ENCODE assay signal across 34 cellular contexts in the genomic region with DNA sequence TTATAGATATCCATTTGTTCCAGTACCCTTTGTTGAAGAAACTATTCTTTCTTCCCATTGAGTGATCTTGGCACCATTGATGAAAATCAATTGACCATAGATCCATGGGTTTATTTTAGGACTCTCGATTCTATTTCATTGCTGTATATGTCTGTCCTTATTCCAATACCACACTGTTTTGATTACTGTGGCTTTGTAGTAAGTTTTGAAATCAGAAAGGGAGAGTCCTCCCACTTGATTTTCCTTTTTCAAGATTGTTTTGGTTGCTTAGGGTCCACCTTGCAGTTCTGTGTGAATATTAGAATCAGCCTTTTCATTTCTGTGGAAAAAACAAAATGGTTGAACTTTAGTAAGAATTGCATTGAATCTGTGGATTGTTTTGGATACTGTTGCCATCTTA. TPM values are rescaled to one million over a fixed set of nuclear protein-coding genes. Genes with fewer than 3 reads are reported as not detected.
"Had no signal": no experiment of that assay in that cellular context is flagged by ENCODE, and none has a peak within 500 bp of the region (broad histone marks: within the 10 kb centered on the region; RNA-seq: fewer than 3 reads in every experiment).

No MANE protein-coding gene starts in this region.

- H3K27me3 Mint-ChIP-seq: activated CD4-positive, alpha-beta memory T cell treated with anti-CD3 and anti-CD28 coated beads, Interleukin-2, amount 10 ng/mL, durations not matched to agents 7 days and 5 days; activated CD4-positive, alpha-beta T cell treated with anti-CD3 and anti-CD28 coated beads, Interleukin-2, amount 10 ng/mL, durations not matched to agents 7 days and 5 days; activated naive CD4-positive, alpha-beta T cell treated with anti-CD3 and anti-CD28 coated beads, Interleukin-2, amount 10 ng/mL, durations not matched to agents 7 days and 5 days; activated naive CD8-positive, alpha-beta T cell treated with anti-CD3 and anti-CD28 coated beads, Interleukin-2, amount 10 ng/mL, durations not matched to agents 7 days and 5 days; activated T-cell treated with anti-CD3 and anti-CD28 coated beads, Interleukin-2, amount 50 U/mL, for 24 hours; brain; dendritic cell treated with granulocyte-macrophage colony-stimulating factor and Interleukin-4, amounts not matched to agents 40 ng/mL and 50 ng/mL, for 4 days; T-helper 17 cell had no signal

- ATAC-seq: activated naive CD4-positive, alpha-beta T cell treated with anti-CD3 and anti-CD28 coated beads, Interleukin-2, amount 50 U/mL, for 72 hours; activated T-cell treated with anti-CD3 and anti-CD28 coated beads, Interleukin-2, amount 50 U/mL, for 72 hours; foreskin keratinocyte; gastrocnemius medialis; heart left ventricle; T-helper 17 cell had no signal

- H3K9me3 Mint-ChIP-seq: dendritic cell treated with granulocyte-macrophage colony-stimulating factor and Interleukin-4, amounts not matched to agents 40 ng/mL and 50 ng/mL, for 4 days had no signal

- H3K9me3 ChIP-seq: ascending aorta, breast epithelium, esophagus muscularis mucosa, gastrocnemius medialis had no signal

- DNase-seq: activated CD4-positive, alpha-beta memory T cell treated with anti-CD3 and anti-CD28 coated beads, Interleukin-2, amount 10 ng/mL, durations not matched to agents 7 days and 5 days; activated CD4-positive, alpha-beta T cell treated with anti-CD3 and anti-CD28 coated beads for 1 hour; activated CD4-positive, alpha-beta T cell treated with anti-CD3 and anti-CD28 coated beads for 4 hours; activated CD4-positive, alpha-beta T cell treated with anti-CD3 and anti-CD28 coated beads, Interleukin-2, amount 10 ng/mL, durations not matched to agents 7 days and 5 days; activated CD4-positive, alpha-beta T cell treated with anti-CD3 and anti-CD28 coated beads, Interleukin-2, amount 50 U/mL, for 4 hours; activated CD8-positive, alpha-beta memory T cell treated with anti-CD3 and anti-CD28 coated beads, Interleukin-2, amount 50 U/mL, for 48 hours; activated gamma-delta T cell; activated naive CD4-positive, alpha-beta T cell; activated naive CD4-positive, alpha-beta T cell treated with anti-CD3 and anti-CD28 coated beads, Interleukin-2, amount 10 ng/mL, durations not matched to agents 7 days and 5 days; activated naive CD8-positive, alpha-beta T cell treated with anti-CD3 and anti-CD28 coated beads, Interleukin-2, amount 10 ng/mL, durations not matched to agents 7 days and 5 days; activated T-cell treated with anti-CD3 and anti-CD28 coated beads for 4 hours; activated T-cell treated with anti-CD3 and anti-CD28 coated beads, Interleukin-2, amount 50 U/mL, for 24 hours; activated T-cell treated with anti-CD3 and anti-CD28 coated beads, Interleukin-2, amount 50 U/mL, for 72 hours; central memory CD4-positive, alpha-beta T cell; dorsolateral prefrontal cortex; effector memory CD4-positive, alpha-beta T cell; endodermal cell; erythroblast; foreskin keratinocyte; gastrocnemius medialis; glutamatergic neuron; heart left ventricle; T-helper 1 cell; T-helper 17 cell; T1000 had no signal

- H3K36me3 ChIP-seq: breast epithelium, cardiac muscle cell, gastrocnemius medialis had no signal

- H3K27me3 ChIP-seq: ascending aorta, breast epithelium, cardiac muscle cell, dorsolateral prefrontal cortex, esophagus muscularis mucosa, foreskin keratinocyte, gastrocnemius medialis, heart left ventricle had no signal

- H3K27ac Mint-ChIP-seq: activated CD4-positive, alpha-beta memory T cell treated with anti-CD3 and anti-CD28 coated beads, Interleukin-2, amount 10 ng/mL, durations not matched to agents 7 days and 5 days; activated CD4-positive, alpha-beta T cell treated with anti-CD3 and anti-CD28 coated beads, Interleukin-2, amount 10 ng/mL, durations not matched to agents 7 days and 5 days; activated naive CD4-positive, alpha-beta T cell treated with anti-CD3 and anti-CD28 coated beads, Interleukin-2, amount 10 ng/mL, durations not matched to agents 7 days and 5 days; activated naive CD4-positive, alpha-beta T cell treated with anti-CD3 and anti-CD28 coated beads, Interleukin-2, amount 50 U/mL, for 72 hours; activated naive CD8-positive, alpha-beta T cell treated with anti-CD3 and anti-CD28 coated beads, Interleukin-2, amount 10 ng/mL, durations not matched to agents 7 days and 5 days; activated T-cell treated with anti-CD3 and anti-CD28 coated beads, Interleukin-2, amount 50 U/mL, for 24 hours; brain; endodermal cell; T-helper 17 cell; T-helper 2 cell treated with Interferon-gamma antibody and Interleukin-4, amounts not matched to agents 5 μg/mL and 100 μg/mL, for 36 hours had no signal

- H3K4me3 ChIP-seq: ascending aorta, breast epithelium, cardiac muscle cell, coronary artery, dorsolateral prefrontal cortex, esophagus muscularis mucosa, gastrocnemius medialis, heart left ventricle had no signal

- H3K4me3 Mint-ChIP-seq: activated CD4-positive, alpha-beta memory T cell treated with anti-CD3 and anti-CD28 coated beads, Interleukin-2, amount 10 ng/mL, durations not matched to agents 7 days and 5 days; activated CD4-positive, alpha-beta T cell treated with anti-CD3 and anti-CD28 coated beads, Interleukin-2, amount 10 ng/mL, durations not matched to agents 7 days and 5 days; activated naive CD4-positive, alpha-beta T cell treated with anti-CD3 and anti-CD28 coated beads, Interleukin-2, amount 10 ng/mL, durations not matched to agents 7 days and 5 days; activated naive CD8-positive, alpha-beta T cell treated with anti-CD3 and anti-CD28 coated beads, Interleukin-2, amount 10 ng/mL, durations not matched to agents 7 days and 5 days; activated T-cell treated with anti-CD3 and anti-CD28 coated beads, Interleukin-2, amount 50 U/mL, for 24 hours; activated T-cell treated with anti-CD3 and anti-CD28 coated beads, Interleukin-2, amount 50 U/mL, for 72 hours; brain; dendritic cell treated with granulocyte-macrophage colony-stimulating factor and Interleukin-4, amounts not matched to agents 40 ng/mL and 50 ng/mL, for 4 days; endodermal cell; T-helper 17 cell; T-helper 2 cell treated with Interferon-gamma antibody and Interleukin-4, amounts not matched to agents 5 μg/mL and 100 μg/mL, for 36 hours had no signal

- H3K4me1 ChIP-seq: ascending aorta had no signal

- H3K27ac ChIP-seq: ascending aorta, breast epithelium, cardiac muscle cell, coronary artery, dorsolateral prefrontal cortex, foreskin keratinocyte, gastrocnemius medialis had no signal

RNA-seq across cellular contexts. Expression of a gene that starts 20.6 kb away (rescaled TPM):
- total RNA-seq: ascending aorta had no signal
